ENCODE assay signal across 8 cellular contexts in the genomic region with DNA sequence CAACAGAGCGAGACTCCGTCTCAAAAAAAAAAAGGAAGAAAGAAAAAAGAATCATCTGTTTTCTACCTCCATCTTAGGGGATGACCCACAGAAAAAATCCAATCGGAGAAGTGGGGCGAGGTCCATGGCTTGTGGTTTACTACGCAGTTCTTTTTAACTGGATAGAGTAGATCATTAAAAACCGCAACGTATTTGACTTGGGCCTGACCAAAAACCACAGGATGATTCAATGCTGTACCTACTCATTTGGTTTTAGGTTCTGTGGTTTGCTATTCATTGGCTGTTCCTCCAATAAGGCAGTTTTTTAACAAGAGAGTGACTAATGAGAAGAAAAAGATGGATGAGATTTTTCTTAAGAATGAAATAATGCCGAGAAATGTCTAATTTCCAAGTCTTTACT.
A peak's percentile ranks its signal among the peaks of the same experiment; 100 is the strongest.
DNase-seq lines count a peak whose midpoint lies in the region; ATAC-seq and TF ChIP-seq lines count a peak whose summit lies in the region.

No MANE protein-coding gene starts in this region.

- TF ChIP-seq CTCF in colonic mucosa (IDR thresholded peaks at IDR 0.05), result no peak

- no peak overlapping the region for H3K9ac ChIP-seq in colonic mucosa (ENCODE audit: low read depth in 2 of 2, low read length in 2 of 2)

- H3K4me1 ChIP-seq in colonic mucosa, result no peaks in the 10 kb centered on the region

- DNase-seq in EL (peak; percentile 66), colonic mucosa (no peak), NK-92 (lab: John Stamatoyannopoulos, UW; ENCODE audit: unreplicated experiment) (no peak), mucosa of gallbladder (ENCODE audit: low spot score) (no peak), foreskin melanocyte (no peak)
- DNase-seq in activated naive CD8-positive, alpha-beta T cell treated with anti-CD3 and anti-CD28 coated beads for 36 hours, result peak; percentile 14

- H3K27me3 Mint-ChIP-seq in activated naive CD8-positive, alpha-beta T cell treated with anti-CD3 and anti-CD28 coated beads for 36 hours, result peaks cover 4% of the 10 kb centered on the region

- no peaks in the 10 kb centered on the region for H3K9me3 ChIP-seq in colonic mucosa

- H3K27ac ChIP-seq in colonic mucosa, result no peak overlapping the region

- ATAC-seq in GM19463 (IDR thresholded peaks at IDR 0.05; ENCODE audit: unreplicated experiment) (peak; percentile 90), HG03378 (IDR thresholded peaks at IDR 0.05; ENCODE audit: unreplicated experiment) (peak; percentile 93)

- peaks cover 7% of the 10 kb centered on the region for H3K36me3 Mint-ChIP-seq in activated naive CD8-positive, alpha-beta T cell treated with anti-CD3 and anti-CD28 coated beads for 36 hours

- H3K4me3 ChIP-seq in colonic mucosa, result no peak overlapping the region

- H3K4me1 Mint-ChIP-seq in activated naive CD8-positive, alpha-beta T cell treated with anti-CD3 and anti-CD28 coated beads for 36 hours, result peaks cover 6% of the 10 kb centered on the region

- intact Hi-C loops in colonic mucosa (cut with DNase I), result no loop called here

- H3K27me3 ChIP-seq in colonic mucosa, result no peaks in the 10 kb centered on the region

- no peaks in the 10 kb centered on the region for H3K36me3 ChIP-seq in colonic mucosa

- H3K27ac Mint-ChIP-seq in activated naive CD8-positive, alpha-beta T cell treated with anti-CD3 and anti-CD28 coated beads for 36 hours, result no peak overlapping the region

- H3K4me3 Mint-ChIP-seq in activated naive CD8-positive, alpha-beta T cell treated with anti-CD3 and anti-CD28 coated beads for 36 hours, result no peak overlapping the region

- H3K9me3 Mint-ChIP-seq in activated naive CD8-positive, alpha-beta T cell treated with anti-CD3 and anti-CD28 coated beads for 36 hours, result peaks cover 4% of the 10 kb centered on the region

Comparison
In these comparisons a context has a peak if more than half of its experiments do, and no peak if none do; other contexts are left out.
1. DNase-seq: peak in EL (single experiment) and activated naive CD8-positive, alpha-beta T cell treated with anti-CD3 and anti-CD28 coated beads for 36 hours (single experiment); none in colonic mucosa (single experiment), NK-92 (single experiment), mucosa of gallbladder (single experiment) and foreskin melanocyte (single experiment).